ENCODE assay signal across 12 cellular contexts in genomic region chr6:43807228-43808061, GRCh38. TPM values are rescaled to one million over a fixed set of nuclear protein-coding genes. Genes with fewer than 3 reads are reported as not detected.
DNase-seq lines count a peak whose midpoint lies in the region; TF ChIP-seq lines count a peak whose summit lies in the region.
"Had no signal": no experiment of that assay in that cellular context is flagged by ENCODE, and none has a peak within 500 bp of the region (broad histone marks: within the 10 kb centered on the region; RNA-seq: fewer than 3 reads in every experiment).

No MANE protein-coding gene starts in this region.

- H2BK12ac ChIP-seq in mesenchymal stem cell (ENCODE audit: low read length in 2 of 2), result peak overlapping the region; percentile 31 to 37

- peak overlapping the region; percentile 50 for H2BK15ac ChIP-seq in mesenchymal stem cell (ENCODE audit: low read depth, poor library complexity, severe bottlenecking)

- peak; percentile 66 to 87 for DNase-seq in Kasumi-1 (lab: John Stamatoyannopoulos, UW)
- peak; percentile 87 for DNase-seq in amniotic epithelial cell (ENCODE audit: low read depth)
- DNase-seq in mesenchymal stem cell, result peak; percentile 63
- no peak for DNase-seq in nephron progenitor cell
- DNase-seq in CD4-positive, alpha-beta memory T cell, result no peak
- DNase-seq in stimulated activated CD8-positive, alpha-beta memory T cell treated with anti-CD3 and anti-CD28 coated beads, Interleukin-4, amount 100 ng/mL, for 48 hours, result no peak
- DNase-seq in T-helper 9 cell, result no peak
- DNase-seq: activated CD4-positive, alpha-beta T cell treated with anti-CD3 and anti-CD28 coated beads, Interleukin-2, amount 50 U/mL, for 48 hours; CD8-positive, alpha-beta memory T cell; stimulated activated CD4-positive, alpha-beta T cell treated with anti-CD3 and anti-CD28 coated beads, Interleukin-2, amount 100 ng/mL, for 24 hours; testis had no signal

- H4K8ac ChIP-seq in mesenchymal stem cell (ENCODE audit: low read length), result peak overlapping the region; percentile 3

- peak overlapping the region in 1 of 2 experiments; percentile 19 for H3K14ac ChIP-seq in mesenchymal stem cell (ENCODE audit: low read length in 2 of 2)

- no peak overlapping the region for H3K4me3 ChIP-seq in BLaER1 treated with 17β-estradiol and CSF1 and Interleukin-3, amounts not matched to agents 10 nM and 100 nM
- H3K4me3 ChIP-seq in mesenchymal stem cell (ENCODE audit: insufficient read depth in 1 of 2, low read depth in 1 of 2, low read length in 2 of 2), result no peak overlapping the region
- no peak overlapping the region for H3K4me3 ChIP-seq in CD4-positive, alpha-beta memory T cell (ENCODE audit: low read length in 2 of 2)
- H3K4me3 ChIP-seq: testis had no signal

- no peak overlapping the region for H4K91ac ChIP-seq in mesenchymal stem cell (ENCODE audit: low read length)

- H3K27me3 Mint-ChIP-seq in nephron progenitor cell (ENCODE audit: low read depth, poor library complexity), result peaks cover 14% of the 10 kb centered on the region
- peaks cover 2 to 5% of the 10 kb centered on the region in 2 donors for H3K27me3 Mint-ChIP-seq in CD4-positive, alpha-beta memory T cell

- H3K36me3 Mint-ChIP-seq in nephron progenitor cell (ENCODE audit: low read depth), result no peaks in the 10 kb centered on the region
- H3K36me3 Mint-ChIP-seq in CD4-positive, alpha-beta memory T cell, result no peaks in the 10 kb centered on the region
- H3K36me3 Mint-ChIP-seq: CD8-positive, alpha-beta memory T cell had no signal

- CTCF ChIA-PET in CD4-positive, alpha-beta memory T cell (lab: Charles Lee; ENCODE audit: partially characterized antibody), result interaction anchor here (1.2 kb wide), 1 partner anchor 9 kb away, joined by 4 read pairs; no protein-coding TSS in a partner anchor

- TF ChIP-seq CTCF in nephron progenitor cell (IDR thresholded peaks at IDR 0.05), result no peak

- H3K9me3 Mint-ChIP-seq in nephron progenitor cell, result no peaks in the 10 kb centered on the region
- H3K9me3 Mint-ChIP-seq in CD4-positive, alpha-beta memory T cell, result no peaks in the 10 kb centered on the region
- H3K9me3 Mint-ChIP-seq: CD8-positive, alpha-beta memory T cell had no signal

- H3K27me3 ChIP-seq in BLaER1 treated with 17β-estradiol and CSF1 and Interleukin-3, amounts not matched to agents 10 nM and 100 nM, result no peaks in the 10 kb centered on the region
- peaks cover 0 to 3% of the 10 kb centered on the region in 2 experiments for H3K27me3 ChIP-seq in mesenchymal stem cell (ENCODE audit: control insufficient read depth in 1 of 2, insufficient read depth in 1 of 2, low read length in 2 of 2)
- H3K27me3 ChIP-seq in CD4-positive, alpha-beta memory T cell (ENCODE audit: insufficient read depth, low read length), result no peaks in the 10 kb centered on the region
- H3K27me3 ChIP-seq: testis had no signal

- H3K4ac ChIP-seq in mesenchymal stem cell (ENCODE audit: low read depth in 1 of 2, low read length in 2 of 2), result peak overlapping the region in 1 of 2 experiments; percentile 24

- 64% methylated on average over 11 of the region's 11 CpGs for WGBS in mesenchymal stem cell

- peak overlapping the region in 1 of 2 experiments; percentile 75 for H3K23ac ChIP-seq in mesenchymal stem cell (ENCODE audit: low read length in 2 of 2)

- no peaks in the 10 kb centered on the region for H3K9me3 ChIP-seq in BLaER1 treated with 17β-estradiol and CSF1 and Interleukin-3, amounts not matched to agents 10 nM and 100 nM (replicated peaks in 1 of 11)
- no peaks in the 10 kb centered on the region for H3K9me3 ChIP-seq in mesenchymal stem cell (ENCODE audit: control insufficient read depth, low read length)
- H3K9me3 ChIP-seq in CD4-positive, alpha-beta memory T cell (ENCODE audit: control insufficient read depth in 1 of 2, low read length in 2 of 2), result no peaks in the 10 kb centered on the region
- H3K9me3 ChIP-seq: testis had no signal

- no peak overlapping the region for H3K4me3 Mint-ChIP-seq in nephron progenitor cell
- peak overlapping the region in 1 of 8 donors; percentile 11 for H3K4me3 Mint-ChIP-seq in CD4-positive, alpha-beta memory T cell
- H3K4me3 Mint-ChIP-seq: CD8-positive, alpha-beta memory T cell had no signal

- peak overlapping the region in 8 of 11 experiments; percentile 10 to 48 (median 36); a peak in 10 of 22 replicates for H3K9ac ChIP-seq in BLaER1 treated with 17β-estradiol and CSF1 and Interleukin-3, amounts not matched to agents 10 nM and 100 nM
- H3K9ac ChIP-seq in mesenchymal stem cell (ENCODE audit: low read length), result no peak overlapping the region

- H3K4me1 ChIP-seq in BLaER1 treated with 17β-estradiol and CSF1 and Interleukin-3, amounts not matched to agents 10 nM and 100 nM, result peaks cover 18 to 54% (median 31%) of the 10 kb centered on the region in 10 experiments
- H3K4me1 ChIP-seq in mesenchymal stem cell (ENCODE audit: control insufficient read depth, insufficient read depth, low read depth, low read length), result peaks cover 28% of the 10 kb centered on the region
- H3K4me1 ChIP-seq in CD4-positive, alpha-beta memory T cell (ENCODE audit: insufficient read depth, low read length), result peaks cover 4% of the 10 kb centered on the region
- H3K4me1 ChIP-seq: testis had no signal

- POLR2A ChIA-PET in CD4-positive, alpha-beta memory T cell (lab: Charles Lee; ENCODE audit: partially characterized antibody), result no interaction called here

- no peak overlapping the region for H2AK5ac ChIP-seq in mesenchymal stem cell (ENCODE audit: low read length, severe bottlenecking)

- H2BK5ac ChIP-seq in mesenchymal stem cell (ENCODE audit: low read depth, low read length, poor library complexity, severe bottlenecking), result no peak overlapping the region

- H3K18ac ChIP-seq in mesenchymal stem cell (ENCODE audit: low read depth in 1 of 2, low read length in 2 of 2), result peak overlapping the region in 1 of 2 experiments; percentile 81

- H3K4me1 Mint-ChIP-seq in nephron progenitor cell, result peaks cover 15% of the 10 kb centered on the region
- H3K4me1 Mint-ChIP-seq in CD4-positive, alpha-beta memory T cell, result no peaks in the 10 kb centered on the region
- H3K4me1 Mint-ChIP-seq: CD8-positive, alpha-beta memory T cell had no signal

- H3K27ac Mint-ChIP-seq in nephron progenitor cell, result no peak overlapping the region
- H3K27ac Mint-ChIP-seq in CD4-positive, alpha-beta memory T cell, result no peak overlapping the region
- H3K27ac Mint-ChIP-seq: CD8-positive, alpha-beta memory T cell had no signal

- H3K36me3 ChIP-seq in BLaER1 treated with 17β-estradiol and CSF1 and Interleukin-3, amounts not matched to agents 10 nM and 100 nM, result no peaks in the 10 kb centered on the region
- H3K36me3 ChIP-seq in mesenchymal stem cell (ENCODE audit: control insufficient read depth in 1 of 2, insufficient read depth in 2 of 2, low read depth in 1 of 2, low read length in 2 of 2), result no peaks in the 10 kb centered on the region
- no peaks in the 10 kb centered on the region for H3K36me3 ChIP-seq in CD4-positive, alpha-beta memory T cell (ENCODE audit: insufficient read depth, low read length)

- intact Hi-C loops in CD4-positive, alpha-beta memory T cell (cut with micrococcal nuclease), result no loop called here

- H2AFZ ChIP-seq in mesenchymal stem cell (ENCODE audit: low read depth, low read length), result no peak overlapping the region

- H2BK120ac ChIP-seq in mesenchymal stem cell (ENCODE audit: low read depth, low read length), result no peak overlapping the region

- no peaks in the 10 kb centered on the region for H4K20me1 ChIP-seq in BLaER1 treated with 17β-estradiol and CSF1 and Interleukin-3, amounts not matched to agents 10 nM and 100 nM

- H3K4me2 ChIP-seq in BLaER1 treated with 17β-estradiol and CSF1 and Interleukin-3, amounts not matched to agents 10 nM and 100 nM, result peak overlapping the region; percentile 16 to 74 (median 68)
- no peak overlapping the region for H3K4me2 ChIP-seq in mesenchymal stem cell (ENCODE audit: low read length, poor library complexity, severe bottlenecking)

- H3K27ac ChIP-seq in BLaER1 treated with 17β-estradiol and CSF1 and Interleukin-3, amounts not matched to agents 10 nM and 100 nM, result peak overlapping the region in 8 of 11 experiments; percentile 20 to 73 (median 66); a peak in 13 of 22 replicates
- H3K27ac ChIP-seq in mesenchymal stem cell (ENCODE audit: low read length, poor library complexity, severe bottlenecking), result no peak overlapping the region
- H3K27ac ChIP-seq in CD4-positive, alpha-beta memory T cell (ENCODE audit: low read depth, low read length), result no peak overlapping the region
- H3K27ac ChIP-seq: testis had no signal

- no peaks in the 10 kb centered on the region for H3K79me1 ChIP-seq in mesenchymal stem cell (replicated peaks; ENCODE audit: low read length, poor library complexity, severe bottlenecking)

RNA-seq across cellular contexts. Expression of gene VEGFA, which starts 37.4 kb away (rescaled TPM):
- 94.9 TPM for polyA plus RNA-seq in mesenchymal stem cell (2013, experiment 1 of 2)
- 89.3 TPM for polyA plus RNA-seq in mesenchymal stem cell (2013, experiment 2 of 2)
- 1 to 10 TPM in 1 of 2 experiments, under 1 TPM in 1; 0.29 to 1.1 TPM for total RNA-seq in CD4-positive, alpha-beta memory T cell
- polyA plus RNA-seq in CD4-positive, alpha-beta memory T cell, result not detected
- polyA plus RNA-seq: CD8-positive, alpha-beta memory T cell had no signal

Comparison
In these comparisons a context has a peak if more than half of its experiments do, and no peak if none do; other contexts are left out.
1. H3K27ac ChIP-seq: peak in BLaER1 treated with 17β-estradiol and CSF1 and Interleukin-3, amounts not matched to agents 10 nM and 100 nM (8 of 11); none in mesenchymal stem cell (single experiment) and CD4-positive, alpha-beta memory T cell (single experiment).
2. DNase-seq: peak in Kasumi-1 (2 of 2), amniotic epithelial cell (single experiment) and mesenchymal stem cell (single experiment); none in nephron progenitor cell (single experiment), CD4-positive, alpha-beta memory T cell (0 of 5), stimulated activated CD8-positive, alpha-beta memory T cell treated with anti-CD3 and anti-CD28 coated beads, Interleukin-4, amount 100 ng/mL, for 48 hours (single experiment) and T-helper 9 cell (single experiment).